ENCODE assay signal across 1 cellular context in the genomic region with DNA sequence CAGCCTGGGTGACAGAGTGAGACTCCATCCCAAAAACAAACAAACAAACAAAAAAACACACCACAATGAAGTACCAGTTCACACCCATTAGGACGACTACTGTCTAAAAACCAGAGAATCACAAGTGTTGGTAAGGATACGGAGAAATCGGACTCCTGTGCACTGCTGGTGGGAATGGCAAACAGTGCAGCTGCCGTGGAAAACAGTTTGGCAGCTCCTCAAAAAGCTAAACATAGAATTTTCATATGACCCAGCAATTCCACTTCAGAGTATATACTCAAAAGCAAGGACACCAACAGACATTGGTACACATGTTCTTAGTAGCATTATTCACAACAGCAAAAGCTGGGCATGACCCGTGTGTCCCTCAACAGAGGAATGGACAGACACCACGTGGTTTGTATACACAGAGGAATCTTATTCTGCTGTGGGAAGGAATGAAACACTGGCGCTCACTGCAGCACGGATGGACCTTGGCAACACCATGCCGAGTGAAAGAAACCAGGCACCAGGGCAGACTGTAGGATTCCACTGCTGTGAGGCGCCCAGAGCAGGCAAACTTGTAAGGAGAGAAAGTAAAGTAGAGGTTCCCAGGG.
TF ChIP-seq lines count a peak whose summit lies in the region.

No MANE protein-coding gene starts in this region.

TF ChIP-seq in GM23338, 12 proteins besides CTCF, POLR2A, EP300 and RAD21:
- TF ChIP-seq POLR2AphosphoS5 (IDR thresholded peaks at IDR 0.05; ENCODE audit: low read depth) (no peak), STAT1 (IDR thresholded peaks at IDR 0.05; ENCODE audit: unreplicated experiment) (no peak), EZH2 (IDR thresholded peaks at IDR 0.05; ENCODE audit: low read depth, unreplicated experiment) (no peak), EZH2phosphoT487 (IDR thresholded peaks at IDR 0.05; ENCODE audit: unreplicated experiment) (no peak), JUNB (IDR thresholded peaks at IDR 0.05; ENCODE audit: unreplicated experiment) (no peak), CREB1 (CRISPR knock-in tag; IDR thresholded peaks at IDR 0.05; ENCODE audit: low read depth) (no peak), ZNF114 (CRISPR knock-in tag; IDR thresholded peaks at IDR 0.05) (no peak)
- TF ChIP-seq, protein P1, sequence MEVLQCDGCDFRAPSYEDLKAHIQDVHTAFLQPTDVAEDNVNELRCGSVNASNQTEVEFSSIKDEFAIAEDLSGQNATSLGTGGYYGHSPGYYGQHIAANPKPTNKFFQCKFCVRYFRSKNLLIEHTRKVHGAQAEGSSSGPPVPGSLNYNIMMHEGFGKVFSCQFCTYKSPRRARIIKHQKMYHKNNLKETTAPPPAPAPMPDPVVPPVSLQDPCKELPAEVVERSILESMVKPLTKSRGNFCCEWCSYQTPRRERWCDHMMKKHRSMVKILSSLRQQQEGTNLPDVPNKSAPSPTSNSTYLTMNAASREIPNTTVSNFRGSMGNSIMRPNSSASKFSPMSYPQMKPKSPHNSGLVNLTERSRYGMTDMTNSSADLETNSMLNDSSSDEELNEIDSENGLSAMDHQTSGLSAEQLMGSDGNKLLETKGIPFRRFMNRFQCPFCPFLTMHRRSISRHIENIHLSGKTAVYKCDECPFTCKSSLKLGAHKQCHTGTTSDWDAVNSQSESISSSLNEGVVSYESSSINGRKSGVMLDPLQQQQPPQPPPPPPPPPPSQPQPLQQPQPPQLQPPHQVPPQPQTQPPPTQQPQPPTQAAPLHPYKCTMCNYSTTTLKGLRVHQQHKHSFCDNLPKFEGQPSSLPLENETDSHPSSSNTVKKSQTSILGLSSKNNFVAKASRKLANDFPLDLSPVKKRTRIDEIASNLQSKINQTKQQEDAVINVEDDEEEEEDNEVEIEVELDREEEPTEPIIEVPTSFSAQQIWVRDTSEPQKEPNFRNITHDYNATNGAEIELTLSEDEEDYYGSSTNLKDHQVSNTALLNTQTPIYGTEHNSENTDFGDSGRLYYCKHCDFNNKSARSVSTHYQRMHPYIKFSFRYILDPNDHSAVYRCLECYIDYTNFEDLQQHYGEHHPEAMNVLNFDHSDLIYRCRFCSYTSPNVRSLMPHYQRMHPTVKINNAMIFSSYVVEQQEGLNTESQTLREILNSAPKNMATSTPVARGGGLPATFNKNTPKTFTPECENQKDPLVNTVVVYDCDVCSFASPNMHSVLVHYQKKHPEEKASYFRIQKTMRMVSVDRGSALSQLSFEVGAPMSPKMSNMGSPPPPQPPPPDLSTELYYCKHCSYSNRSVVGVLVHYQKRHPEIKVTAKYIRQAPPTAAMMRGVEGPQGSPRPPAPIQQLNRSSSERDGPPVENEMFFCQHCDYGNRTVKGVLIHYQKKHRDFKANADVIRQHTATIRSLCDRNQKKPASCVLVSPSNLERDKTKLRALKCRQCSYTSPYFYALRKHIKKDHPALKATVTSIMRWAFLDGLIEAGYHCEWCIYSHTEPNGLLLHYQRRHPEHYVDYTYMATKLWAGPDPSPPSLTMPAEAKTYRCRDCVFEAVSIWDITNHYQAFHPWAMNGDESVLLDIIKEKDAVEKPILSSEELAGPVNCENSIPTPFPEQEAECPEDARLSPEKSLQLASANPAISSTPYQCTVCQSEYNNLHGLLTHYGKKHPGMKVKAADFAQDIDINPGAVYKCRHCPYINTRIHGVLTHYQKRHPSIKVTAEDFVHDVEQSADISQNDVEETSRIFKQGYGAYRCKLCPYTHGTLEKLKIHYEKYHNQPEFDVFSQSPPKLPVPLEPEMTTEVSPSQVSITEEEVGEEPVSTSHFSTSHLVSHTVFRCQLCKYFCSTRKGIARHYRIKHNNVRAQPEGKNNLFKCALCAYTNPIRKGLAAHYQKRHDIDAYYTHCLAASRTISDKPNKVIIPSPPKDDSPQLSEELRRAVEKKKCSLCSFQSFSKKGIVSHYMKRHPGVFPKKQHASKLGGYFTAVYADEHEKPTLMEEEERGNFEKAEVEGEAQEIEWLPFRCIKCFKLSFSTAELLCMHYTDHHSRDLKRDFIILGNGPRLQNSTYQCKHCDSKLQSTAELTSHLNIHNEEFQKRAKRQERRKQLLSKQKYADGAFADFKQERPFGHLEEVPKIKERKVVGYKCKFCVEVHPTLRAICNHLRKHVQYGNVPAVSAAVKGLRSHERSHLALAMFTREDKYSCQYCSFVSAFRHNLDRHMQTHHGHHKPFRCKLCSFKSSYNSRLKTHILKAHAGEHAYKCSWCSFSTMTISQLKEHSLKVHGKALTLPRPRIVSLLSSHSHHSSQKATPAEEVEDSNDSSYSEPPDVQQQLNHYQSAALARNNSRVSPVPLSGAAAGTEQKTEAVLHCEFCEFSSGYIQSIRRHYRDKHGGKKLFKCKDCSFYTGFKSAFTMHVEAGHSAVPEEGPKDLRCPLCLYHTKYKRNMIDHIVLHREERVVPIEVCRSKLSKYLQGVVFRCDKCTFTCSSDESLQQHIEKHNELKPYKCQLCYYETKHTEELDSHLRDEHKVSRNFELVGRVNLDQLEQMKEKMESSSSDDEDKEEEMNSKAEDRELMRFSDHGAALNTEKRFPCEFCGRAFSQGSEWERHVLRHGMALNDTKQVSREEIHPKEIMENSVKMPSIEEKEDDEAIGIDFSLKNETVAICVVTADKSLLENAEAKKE (CRISPR knock-in tag; IDR thresholded peaks at IDR 0.05), result no peak
- TF ChIP-seq, protein P2, sequence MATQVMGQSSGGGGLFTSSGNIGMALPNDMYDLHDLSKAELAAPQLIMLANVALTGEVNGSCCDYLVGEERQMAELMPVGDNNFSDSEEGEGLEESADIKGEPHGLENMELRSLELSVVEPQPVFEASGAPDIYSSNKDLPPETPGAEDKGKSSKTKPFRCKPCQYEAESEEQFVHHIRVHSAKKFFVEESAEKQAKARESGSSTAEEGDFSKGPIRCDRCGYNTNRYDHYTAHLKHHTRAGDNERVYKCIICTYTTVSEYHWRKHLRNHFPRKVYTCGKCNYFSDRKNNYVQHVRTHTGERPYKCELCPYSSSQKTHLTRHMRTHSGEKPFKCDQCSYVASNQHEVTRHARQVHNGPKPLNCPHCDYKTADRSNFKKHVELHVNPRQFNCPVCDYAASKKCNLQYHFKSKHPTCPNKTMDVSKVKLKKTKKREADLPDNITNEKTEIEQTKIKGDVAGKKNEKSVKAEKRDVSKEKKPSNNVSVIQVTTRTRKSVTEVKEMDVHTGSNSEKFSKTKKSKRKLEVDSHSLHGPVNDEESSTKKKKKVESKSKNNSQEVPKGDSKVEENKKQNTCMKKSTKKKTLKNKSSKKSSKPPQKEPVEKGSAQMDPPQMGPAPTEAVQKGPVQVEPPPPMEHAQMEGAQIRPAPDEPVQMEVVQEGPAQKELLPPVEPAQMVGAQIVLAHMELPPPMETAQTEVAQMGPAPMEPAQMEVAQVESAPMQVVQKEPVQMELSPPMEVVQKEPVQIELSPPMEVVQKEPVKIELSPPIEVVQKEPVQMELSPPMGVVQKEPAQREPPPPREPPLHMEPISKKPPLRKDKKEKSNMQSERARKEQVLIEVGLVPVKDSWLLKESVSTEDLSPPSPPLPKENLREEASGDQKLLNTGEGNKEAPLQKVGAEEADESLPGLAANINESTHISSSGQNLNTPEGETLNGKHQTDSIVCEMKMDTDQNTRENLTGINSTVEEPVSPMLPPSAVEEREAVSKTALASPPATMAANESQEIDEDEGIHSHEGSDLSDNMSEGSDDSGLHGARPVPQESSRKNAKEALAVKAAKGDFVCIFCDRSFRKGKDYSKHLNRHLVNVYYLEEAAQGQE (IDR thresholded peaks at IDR 0.05; ENCODE audit: unreplicated experiment), result no peak
